9 cellular contexts compared by ENCODE assay signal in the genomic region with DNA sequence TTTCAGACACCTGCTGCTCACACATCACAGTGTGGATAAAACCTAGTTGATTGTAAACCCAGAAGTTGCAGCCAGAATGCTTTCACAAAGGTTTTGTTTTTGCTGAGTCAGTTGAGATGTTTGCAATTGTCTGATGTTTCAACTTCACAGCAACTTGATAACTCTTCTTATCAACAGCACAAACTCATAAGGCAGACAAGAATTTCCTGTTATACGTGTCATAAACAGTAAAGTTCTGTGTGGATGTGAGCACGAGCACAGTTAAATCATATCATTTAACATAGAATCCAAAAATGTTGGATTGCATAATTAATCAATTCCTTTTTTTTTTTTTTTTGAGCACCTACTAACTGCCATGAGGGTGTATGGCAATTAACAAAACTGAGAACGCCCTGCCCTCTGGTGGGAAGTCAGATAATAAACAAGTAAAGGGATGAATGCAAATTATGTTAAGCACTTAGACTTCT.
DNase-seq lines count a peak whose midpoint lies in the region; ATAC-seq and TF ChIP-seq lines count a peak whose summit lies in the region.
"Had no signal": no experiment of that assay in that cellular context is flagged by ENCODE, and none has a peak within 500 bp of the region (broad histone marks: within the 10 kb centered on the region; RNA-seq: fewer than 3 reads in every experiment).

No MANE protein-coding gene starts in this region.

- no peak overlapping the region for H3K4me3 Mint-ChIP-seq in osteocyte (ENCODE audit: unreplicated experiment)
- no peak overlapping the region for H3K4me3 Mint-ChIP-seq in naive thymus-derived CD8-positive, alpha-beta T cell

- H3K36me3 Mint-ChIP-seq in osteocyte (ENCODE audit: unreplicated experiment) = no peaks in the 10 kb centered on the region
- no peaks in the 10 kb centered on the region for H3K36me3 Mint-ChIP-seq in naive thymus-derived CD8-positive, alpha-beta T cell

- DNase-seq in NCI-H526 (lab: John Stamatoyannopoulos, UW) (peak; percentile 8 to 13), NCI-H526 treated with DMSO at 0.1 percent for 48 hours (lab: John Stamatoyannopoulos, UW) (no peak), NCI-H446 treated with DMSO at 0.1 percent for 48 hours (lab: John Stamatoyannopoulos, UW) (peak; percentile 17), choroid plexus epithelial cell (ENCODE audit: low read depth) (peak; percentile 64), osteocyte (ENCODE audit: extremely low spot score, unreplicated experiment) (no peak), activated gamma-delta T cell treated with Interleukin-2 at 50 U/mL for 16 hours (no peak)
- DNase-seq in naive thymus-derived CD8-positive, alpha-beta T cell = no peak

- H3K27me3 Mint-ChIP-seq in osteocyte (ENCODE audit: unreplicated experiment) = peaks cover 2% of the 10 kb centered on the region
- no peaks in the 10 kb centered on the region for H3K27me3 Mint-ChIP-seq in naive thymus-derived CD8-positive, alpha-beta T cell

- no peak for ATAC-seq in GM18907 (IDR thresholded peaks at IDR 0.05; ENCODE audit: unreplicated experiment)
- no peak for ATAC-seq in naive thymus-derived CD8-positive, alpha-beta T cell

- TF ChIP-seq CTCF in choroid plexus epithelial cell (conservative IDR thresholded peaks at IDR 0.05; ENCODE audit: low read depth, low read length) (peak; percentile 57), osteocyte (IDR thresholded peaks at IDR 0.05) (peak; percentile 58)

- H3K4me3 ChIP-seq in choroid plexus epithelial cell (ENCODE audit: low read depth, low read length) = no peak overlapping the region
- H3K4me3 ChIP-seq: BLaER1 had no signal

- H3K4me1 Mint-ChIP-seq in osteocyte (ENCODE audit: unreplicated experiment) = peaks cover 6% of the 10 kb centered on the region
- peaks cover 0 to 5% (median under 1%) of the 10 kb centered on the region in 4 donors for H3K4me1 Mint-ChIP-seq in naive thymus-derived CD8-positive, alpha-beta T cell

- H3K27ac Mint-ChIP-seq in osteocyte (ENCODE audit: unreplicated experiment) = no peak overlapping the region
- no peak overlapping the region for H3K27ac Mint-ChIP-seq in naive thymus-derived CD8-positive, alpha-beta T cell

- no peaks in the 10 kb centered on the region for H3K9me3 Mint-ChIP-seq in osteocyte (ENCODE audit: unreplicated experiment)
- H3K9me3 Mint-ChIP-seq in naive thymus-derived CD8-positive, alpha-beta T cell = peaks cover 0 to 2% (median 0%) of the 10 kb centered on the region in 9 donors

- POLR2A ChIA-PET in naive thymus-derived CD8-positive, alpha-beta T cell (lab: Charles Lee) = no interaction called here

Comparison
In these comparisons a context has a peak if more than half of its experiments do, and no peak if none do; other contexts are left out.
1. DNase-seq: peak in NCI-H526 (2 of 2), NCI-H446 treated with DMSO at 0.1 percent for 48 hours (single experiment) and choroid plexus epithelial cell (single experiment); none in NCI-H526 treated with DMSO at 0.1 percent for 48 hours (single experiment), osteocyte (single experiment), activated gamma-delta T cell treated with Interleukin-2 at 50 U/mL for 16 hours (single experiment) and naive thymus-derived CD8-positive, alpha-beta T cell (0 of 10).